Comparison of ENCODE assay signal across 3 cellular contexts in genomic region chr11:47384498-47384897, GRCh38.
TF ChIP-seq lines count a peak whose summit lies in the region.

No MANE protein-coding gene starts in this region.

TF ChIP-seq in HEK293, 187 proteins besides CTCF, POLR2A, EP300 and RAD21:
- TF ChIP-seq KLF10 (tag by site-specific recombination; IDR thresholded peaks at IDR 0.05) (no peak), ZNF146 (tag by site-specific recombination; IDR thresholded peaks at IDR 0.05) (peak; percentile 32; the same call in 1 of the 2 replicates)

TF ChIP-seq in K562, 482 proteins besides CTCF, POLR2A, EP300 and RAD21:
- TF ChIP-seq ZNF146 (CRISPR knock-in tag; IDR thresholded peaks at IDR 0.05; ENCODE audit: unreplicated experiment) (peak; percentile 90), RBM25 (IDR thresholded peaks at IDR 0.05; ENCODE audit: low read depth, low read length, severe bottlenecking) (peak; percentile 84), ATF7 (IDR thresholded peaks at IDR 0.05) (no peak), MBD2 (IDR thresholded peaks at IDR 0.05; ENCODE audit: borderline replicate concordance, low read depth) (no peak), NKRF (IDR thresholded peaks at IDR 0.05; ENCODE audit: borderline replicate concordance) (no peak), HMG20A (CRISPR knock-in tag; conservative IDR thresholded peaks at IDR 0.05) (no peak), BCOR (IDR thresholded peaks at IDR 0.05) (0 out of 2 replicates have a peak, but pooled peaks have one; percentile 11), KDM1A (IDR thresholded peaks at IDR 0.05) (peak; percentile 16 to 20; a peak in 1 of 4 replicates), TCF7 (IDR thresholded peaks at IDR 0.05; ENCODE audit: borderline replicate concordance) (no peak), ATF3 (IDR thresholded peaks at IDR 0.05) (no peak), ATF3 (CRISPR knock-in tag; conservative IDR thresholded peaks at IDR 0.05) (no peak), ADNP (tag; IDR thresholded peaks at IDR 0.05) (0 out of 2 replicates have a peak, but pooled peaks have one; percentile 16)

TF ChIP-seq in endothelial cell of umbilical vein, 7 proteins besides CTCF, POLR2A, EP300 and RAD21:
- no peak for TF ChIP-seq GATA2 (IDR thresholded peaks at IDR 0.05; ENCODE audit: insufficient read depth, insufficient read length, low read depth, low read length)
- no peak for TF ChIP-seq MAX (IDR thresholded peaks at IDR 0.05; ENCODE audit: insufficient read depth, insufficient read length)
- no peak for TF ChIP-seq FOS (IDR thresholded peaks at IDR 0.05; ENCODE audit: borderline replicate concordance, insufficient read depth, low read length)
- TF ChIP-seq POLR2AphosphoS5 (IDR thresholded peaks at IDR 0.05; ENCODE audit: insufficient read depth, low read depth, low read length): no peak
- TF ChIP-seq EZH2 (IDR thresholded peaks at IDR 0.05; ENCODE audit: borderline replicate concordance, low read depth, low read length, severe bottlenecking): no peak
- no peak for TF ChIP-seq MYC (IDR thresholded peaks at IDR 0.05; ENCODE audit: low read depth, low read length)
- no peak for TF ChIP-seq JUN (IDR thresholded peaks at IDR 0.05; ENCODE audit: borderline replicate concordance, insufficient read depth, insufficient read length, low read depth)
